In the genomic region with DNA sequence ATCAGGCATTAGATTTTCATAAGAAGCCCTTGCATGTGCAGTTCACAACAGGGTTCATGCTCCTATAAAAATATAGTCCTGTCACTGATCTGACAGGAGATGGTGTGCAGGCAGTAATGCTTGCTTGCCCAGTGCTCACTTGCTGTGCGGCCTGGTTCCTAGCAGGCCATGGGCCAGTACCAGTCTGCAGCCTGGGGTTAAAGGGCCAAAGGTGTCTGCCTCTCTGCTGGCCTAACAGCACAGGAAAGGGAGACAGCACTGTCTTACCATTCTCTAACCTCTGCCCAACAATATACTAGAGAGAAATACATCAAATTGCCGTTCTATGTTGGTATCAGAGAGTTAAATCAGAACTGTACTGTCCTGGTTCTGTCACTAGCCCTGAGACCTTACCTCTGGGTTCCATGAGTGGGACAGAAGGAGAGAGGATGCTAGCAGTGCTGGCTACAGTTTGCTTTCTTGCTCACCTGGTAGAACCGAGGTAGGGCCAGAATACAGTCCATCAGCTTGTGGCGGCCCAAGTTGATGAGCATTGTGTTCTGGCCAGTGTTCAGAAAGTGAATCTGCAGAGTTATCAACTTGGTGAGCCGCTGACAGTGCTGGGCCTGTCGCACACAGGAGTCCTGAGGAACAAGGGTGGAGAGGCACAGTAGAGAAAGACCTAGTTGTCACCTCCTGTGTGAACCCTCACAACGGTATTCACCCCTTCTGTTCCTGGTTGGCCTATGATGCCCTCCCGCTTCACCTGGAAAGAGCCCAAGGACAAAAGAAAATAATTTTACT, we compare ENCODE assay signal across 19 cellular contexts.
"Had no signal": no experiment of that assay in that cellular context is flagged by ENCODE, and none has a peak within 500 bp of the region (broad histone marks: within the 10 kb centered on the region; RNA-seq: fewer than 3 reads in every experiment).

No MANE protein-coding gene starts in this region.

- H3K4me1 Mint-ChIP-seq: activated B cell treated with CpG ODN at 0.5 μM for 24 hours had no signal

- H3K27me3 ChIP-seq: cardiac muscle cell, ovary, stomach had no signal

- H3K36me3 ChIP-seq: ovary had no signal

- H3K4me1 ChIP-seq: stomach had no signal

- ATAC-seq: activated T-cell treated with anti-CD3 and anti-CD28 coated beads, Interleukin-2, amount 50 U/mL, for 4 hours; naive thymus-derived CD8-positive, alpha-beta T cell; psoas muscle; right cardiac atrium had no signal

- H3K4me3 ChIP-seq: cardiac muscle cell, ovary, psoas muscle, skin epidermis, stomach had no signal

- H3K27ac ChIP-seq: cardiac muscle cell, ovary, psoas muscle, skin epidermis, stomach had no signal

- H3K9me3 Mint-ChIP-seq: activated B cell treated with CpG ODN at 0.5 μM for 24 hours; activated T-cell treated with anti-CD3 and anti-CD28 coated beads, Interleukin-2, amount 50 U/mL, for 4 hours; dendritic cell treated with granulocyte-macrophage colony-stimulating factor and Interleukin-4, amounts not matched to agents 40 ng/mL and 50 ng/mL, for 4 days; naive thymus-derived CD8-positive, alpha-beta T cell; T-helper 2 cell treated with Interferon-gamma antibody and Interleukin-4, amounts not matched to agents 5 μg/mL and 100 μg/mL, for 36 hours had no signal

- H3K27ac Mint-ChIP-seq: activated B cell treated with CpG ODN at 0.5 μM for 24 hours; activated CD4-positive, alpha-beta memory T cell treated with anti-CD3 and anti-CD28 coated beads, Interleukin-2, amount 10 ng/mL, durations not matched to agents 7 days and 5 days; activated naive CD4-positive, alpha-beta T cell treated with anti-CD3 and anti-CD28 coated beads, Interleukin-2, amount 10 ng/mL, durations not matched to agents 7 days and 5 days; dendritic cell treated with granulocyte-macrophage colony-stimulating factor and Interleukin-4, amounts not matched to agents 40 ng/mL and 50 ng/mL, for 4 days; T-helper 2 cell treated with Interferon-gamma antibody and Interleukin-4, amounts not matched to agents 5 μg/mL and 100 μg/mL, for 36 hours; type B pancreatic cell had no signal

- H3K27me3 Mint-ChIP-seq: activated B cell treated with CpG ODN at 0.5 μM for 24 hours; activated CD4-positive, alpha-beta memory T cell treated with anti-CD3 and anti-CD28 coated beads, Interleukin-2, amount 10 ng/mL, durations not matched to agents 7 days and 5 days; activated naive CD4-positive, alpha-beta T cell treated with anti-CD3 and anti-CD28 coated beads, Interleukin-2, amount 10 ng/mL, durations not matched to agents 7 days and 5 days; dendritic cell treated with granulocyte-macrophage colony-stimulating factor and Interleukin-4, amounts not matched to agents 40 ng/mL and 50 ng/mL, for 4 days; naive thymus-derived CD8-positive, alpha-beta T cell; type B pancreatic cell had no signal

- H3K4me3 Mint-ChIP-seq: activated B cell treated with CpG ODN at 0.5 μM for 24 hours; activated CD4-positive, alpha-beta memory T cell treated with anti-CD3 and anti-CD28 coated beads, Interleukin-2, amount 10 ng/mL, durations not matched to agents 7 days and 5 days; activated naive CD4-positive, alpha-beta T cell treated with anti-CD3 and anti-CD28 coated beads, Interleukin-2, amount 10 ng/mL, durations not matched to agents 7 days and 5 days; activated T-cell treated with anti-CD3 and anti-CD28 coated beads, Interleukin-2, amount 50 U/mL, for 4 hours; dendritic cell treated with granulocyte-macrophage colony-stimulating factor and Interleukin-4, amounts not matched to agents 40 ng/mL and 50 ng/mL, for 4 days; naive thymus-derived CD8-positive, alpha-beta T cell; T-helper 2 cell treated with Interferon-gamma antibody and Interleukin-4, amounts not matched to agents 5 μg/mL and 100 μg/mL, for 36 hours; type B pancreatic cell had no signal

- DNase-seq: activated B cell treated with CpG ODN at 0.5 μM for 24 hours; activated CD4-positive, alpha-beta memory T cell treated with anti-CD3 and anti-CD28 coated beads, Interleukin-2, amount 10 ng/mL, durations not matched to agents 7 days and 5 days; activated CD4-positive, alpha-beta T cell treated with anti-CD3 and anti-CD28 coated beads for 4 hours; activated effector memory CD4-positive, alpha-beta T cell treated with Interleukin-2 at 50 U/mL for 16 hours; activated naive CD4-positive, alpha-beta T cell treated with anti-CD3 and anti-CD28 coated beads, Interleukin-2, amount 10 ng/mL, durations not matched to agents 7 days and 5 days; activated T-cell treated with anti-CD3 and anti-CD28 coated beads, Interleukin-2, amount 50 U/mL, for 4 hours; effector CD8-positive, alpha-beta T cell; mesendoderm; naive thymus-derived CD8-positive, alpha-beta T cell; ovary; psoas muscle; right cardiac atrium; stimulated activated CD4-positive, alpha-beta T cell treated with anti-CD3 and anti-CD28 coated beads, Interleukin-2, amount 100 ng/mL, for 48 hours; stomach had no signal

- H3K9me3 ChIP-seq: psoas muscle had no signal
